ENCODE assay signal across 12 cellular contexts in genomic region chr11:104256525-104256924, GRCh38.
DNase-seq lines count a peak whose midpoint lies in the region; ATAC-seq and TF ChIP-seq lines count a peak whose summit lies in the region.
"Had no signal": no experiment of that assay in that cellular context is flagged by ENCODE, and none has a peak within 500 bp of the region (broad histone marks: within the 10 kb centered on the region; RNA-seq: fewer than 3 reads in every experiment).

No MANE protein-coding gene starts in this region.

- H3K36me3 ChIP-seq in left ventricle myocardium inferior (no peaks in the 10 kb centered on the region), neuronal stem cell (replicated peaks in 1 of 2; ENCODE audit: control insufficient read depth in 2 of 2, insufficient read depth in 2 of 2, low read length in 2 of 2) (no peaks in the 10 kb centered on the region)
- H3K36me3 ChIP-seq: left lung, Peyer's patch had no signal

- no peak overlapping the region for H3K9ac ChIP-seq in neuronal stem cell (ENCODE audit: low read depth, low read length, poor library complexity)

- H3K23ac ChIP-seq in neuronal stem cell (ENCODE audit: low read depth, low read length, poor library complexity) = no peak overlapping the region

- H4K8ac ChIP-seq in neuronal stem cell (ENCODE audit: low read depth, low read length) = no peak overlapping the region

- H3K14ac ChIP-seq in neuronal stem cell (ENCODE audit: low read length) = no peak overlapping the region

- H3K79me1 ChIP-seq in neuronal stem cell (ENCODE audit: low read depth, low read length) = no peaks in the 10 kb centered on the region

- TF ChIP-seq CTCF in left ventricle myocardium inferior (IDR thresholded peaks at IDR 0.05; ENCODE audit: borderline replicate concordance) (peak; percentile 30), RWPE1 (conservative IDR thresholded peaks at IDR 0.05; ENCODE audit: low read depth) (no peak)

- no peak for ATAC-seq in left ventricle myocardium superior
- ATAC-seq: left lung had no signal

- CTCF ChIA-PET in RWPE1 (lab: Yijun Ruan, JAX) = interaction anchor here (0.6 kb wide), 1 partner anchor 1450 kb away, joined by 3 read pairs; no protein-coding TSS in a partner anchor

- H3K27ac ChIP-seq in left ventricle myocardium inferior (replicated peaks) = no peak overlapping the region
- H3K27ac ChIP-seq in RWPE1 = no peak overlapping the region
- no peak overlapping the region for H3K27ac ChIP-seq in neuronal stem cell (replicated peaks; ENCODE audit: low read length)
- H3K27ac ChIP-seq: left lung, Peyer's patch had no signal

- H2AK5ac ChIP-seq in neuronal stem cell (ENCODE audit: low read depth, low read length) = no peak overlapping the region

- no peak overlapping the region for H2BK15ac ChIP-seq in neuronal stem cell (ENCODE audit: low read length)

- POLR2A ChIA-PET in RWPE1 (lab: Yijun Ruan, JAX; ENCODE audit: low non-redundant PET) = no interaction called here

- no peak overlapping the region for H3K4me2 ChIP-seq in neuronal stem cell (ENCODE audit: insufficient read depth, low read length, poor library complexity, severe bottlenecking)

- intact Hi-C loops in left ventricle myocardium inferior (cut with micrococcal nuclease) (no loop called here), left ventricle myocardium superior (cut with micrococcal nuclease) (no loop called here)

- no peak overlapping the region for H3K4me3 ChIP-seq in left ventricle myocardium inferior
- no peak overlapping the region for H3K4me3 ChIP-seq in neuronal stem cell (ENCODE audit: low read length in 2 of 2)
- H3K4me3 ChIP-seq: left lung, Peyer's patch had no signal

- DNase-seq in left ventricle myocardium inferior = no peak
- DNase-seq in left ventricle myocardium superior = no peak
- peak; percentile 4 for DNase-seq in RWPE1 (ENCODE audit: low spot score)
- peak; percentile 8 for DNase-seq in fibroblast of peridontal ligament (ENCODE audit: extremely low read depth)
- no peak for DNase-seq in germinal center (ENCODE audit: low spot score)
- no peak for DNase-seq in neuronal stem cell (ENCODE audit: low spot score)
- no peak for DNase-seq in activated CD4-positive, alpha-beta T cell treated with anti-CD3 and anti-CD28 coated beads, Interleukin-2, amount 50 U/mL, for 48 hours
- no peak for DNase-seq in middle frontal gyrus (ENCODE audit: extremely low spot score, low spot score)
- DNase-seq: caudate nucleus, left lung, NCI-H187, Peyer's patch had no signal

- no peak overlapping the region for H2BK5ac ChIP-seq in neuronal stem cell (ENCODE audit: low read length)

- H2BK12ac ChIP-seq in neuronal stem cell (ENCODE audit: low read length) = no peak overlapping the region

- H3K4ac ChIP-seq in neuronal stem cell (ENCODE audit: low read length) = no peak overlapping the region

- H3K9me3 ChIP-seq in left ventricle myocardium inferior (replicated peaks) (no peaks in the 10 kb centered on the region), neuronal stem cell (replicated peaks in 1 of 2; ENCODE audit: control insufficient read depth in 2 of 2, insufficient read depth in 1 of 2, low read depth in 1 of 2, low read length in 2 of 2) (no peaks in the 10 kb centered on the region)
- H3K9me3 ChIP-seq: left lung, Peyer's patch had no signal

- WGBS in neuronal stem cell (ENCODE audit: extremely low coverage in 2 of 2, insufficient read length in 2 of 2, insufficient replicate concordance in 1 of 2), 2 donors = no CpG with 5 or more reads among the region's 2 CpGs

- H3K18ac ChIP-seq in neuronal stem cell (ENCODE audit: low read length) = no peak overlapping the region

- H4K91ac ChIP-seq in neuronal stem cell (ENCODE audit: low read depth, low read length, poor library complexity) = no peak overlapping the region

- H3K4me1 ChIP-seq in left ventricle myocardium inferior (no peaks in the 10 kb centered on the region), neuronal stem cell (ENCODE audit: control insufficient read depth in 2 of 2, insufficient read depth in 1 of 2, low read depth in 1 of 2, low read length in 2 of 2) (no peaks in the 10 kb centered on the region)
- H3K4me1 ChIP-seq: left lung, Peyer's patch had no signal

- no peak overlapping the region for H2AFZ ChIP-seq in neuronal stem cell (ENCODE audit: low read length)

- H3K27me3 ChIP-seq in left ventricle myocardium inferior (ENCODE audit: low read depth) = no peaks in the 10 kb centered on the region
- no peaks in the 10 kb centered on the region for H3K27me3 ChIP-seq in neuronal stem cell (ENCODE audit: control insufficient read depth in 3 of 3, insufficient read depth in 3 of 3, low read depth in 1 of 3, low read length in 3 of 3)
- H3K27me3 ChIP-seq: left lung, Peyer's patch had no signal

- H2BK120ac ChIP-seq in neuronal stem cell (ENCODE audit: low read depth, low read length) = no peak overlapping the region

Comparison
In these comparisons a context has a peak if more than half of its experiments do, and no peak if none do; other contexts are left out.
1. DNase-seq: peak in RWPE1 (single experiment) and fibroblast of peridontal ligament (single experiment); none in left ventricle myocardium inferior (single experiment), left ventricle myocardium superior (single experiment), germinal center (single experiment), neuronal stem cell (single experiment), activated CD4-positive, alpha-beta T cell treated with anti-CD3 and anti-CD28 coated beads, Interleukin-2, amount 50 U/mL, for 48 hours (0 of 2) and middle frontal gyrus (single experiment).